ENCODE assay signal across 16 cellular contexts in the genomic region with DNA sequence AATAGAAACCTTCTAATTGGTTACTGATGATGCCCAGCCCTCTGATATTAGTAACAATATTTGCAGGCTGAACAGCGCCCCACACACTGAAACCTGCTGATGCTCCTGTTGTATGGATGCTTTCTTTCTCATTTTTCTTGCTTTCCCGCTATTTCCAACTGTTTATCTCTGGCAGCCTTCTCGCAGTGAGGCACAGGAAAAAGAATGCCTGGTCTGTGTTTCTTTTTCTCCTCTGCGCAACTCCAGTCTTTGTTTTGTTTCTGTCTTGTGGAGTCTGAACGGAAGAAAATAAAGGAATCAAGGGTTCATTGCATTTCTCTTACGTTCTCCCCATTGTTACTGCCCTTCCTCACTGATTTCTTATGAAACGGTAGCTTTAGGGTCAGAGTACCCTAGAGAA.
DNase-seq lines count a peak whose midpoint lies in the region; ATAC-seq and TF ChIP-seq lines count a peak whose summit lies in the region.
"Had no signal": no experiment of that assay in that cellular context is flagged by ENCODE, and none has a peak within 500 bp of the region (broad histone marks: within the 10 kb centered on the region; RNA-seq: fewer than 3 reads in every experiment).

No MANE protein-coding gene starts in this region.

- no peak overlapping the region for H3K9ac ChIP-seq in endodermal cell (ENCODE audit: extremely low read depth, low read length, poor library complexity, severe bottlenecking)
- H3K9ac ChIP-seq: BLaER1 treated with 17β-estradiol and CSF1 and Interleukin-3, amounts not matched to agents 10 nM and 100 nM; KMS-11 had no signal

- 76 to 94% methylated on average over 4 to 7 of the region's 7 CpGs for WGBS in endodermal cell (ENCODE audit: insufficient coverage in 1 of 2, insufficient read length in 1 of 2), 2 experiments

- H3K4me1 ChIP-seq in left ventricle myocardium inferior (no peaks in the 10 kb centered on the region), endodermal cell (ENCODE audit: control insufficient read depth, insufficient read depth, low read length) (no peaks in the 10 kb centered on the region)
- no peaks in the 10 kb centered on the region for H3K4me1 ChIP-seq in CD8-positive, alpha-beta T cell (ENCODE audit: insufficient read depth, low read length)
- H3K4me1 ChIP-seq: BLaER1 treated with 17β-estradiol and CSF1 and Interleukin-3, amounts not matched to agents 10 nM and 100 nM; Peyer's patch had no signal

- H3K27me3 ChIP-seq in left ventricle myocardium inferior (ENCODE audit: low read depth), result no peaks in the 10 kb centered on the region
- no peaks in the 10 kb centered on the region for H3K27me3 ChIP-seq in endodermal cell (ENCODE audit: control insufficient read depth, insufficient read depth, low read length, poor library complexity, severe bottlenecking)
- H3K27me3 ChIP-seq in CD8-positive, alpha-beta T cell (ENCODE audit: insufficient read depth, low read length), result no peaks in the 10 kb centered on the region
- H3K27me3 ChIP-seq: BLaER1 treated with 17β-estradiol and CSF1 and Interleukin-3, amounts not matched to agents 10 nM and 100 nM; MG63; Peyer's patch had no signal

- no peaks in the 10 kb centered on the region for H3K36me3 ChIP-seq in left ventricle myocardium inferior
- no peaks in the 10 kb centered on the region for H3K36me3 ChIP-seq in endodermal cell (ENCODE audit: control insufficient read depth, insufficient read depth, low read length)
- H3K36me3 ChIP-seq in CD8-positive, alpha-beta T cell (ENCODE audit: insufficient read depth, low read length), result no peaks in the 10 kb centered on the region
- H3K36me3 ChIP-seq: BLaER1 treated with 17β-estradiol and CSF1 and Interleukin-3, amounts not matched to agents 10 nM and 100 nM; MG63; Peyer's patch had no signal

- no peak overlapping the region for H3K4me3 Mint-ChIP-seq in endodermal cell
- H3K4me3 Mint-ChIP-seq in nephron progenitor cell, result no peak overlapping the region
- H3K4me3 Mint-ChIP-seq in CD8-positive, alpha-beta T cell, result no peak overlapping the region

- H3K27ac ChIP-seq in left ventricle myocardium inferior (replicated peaks) (peak overlapping the region; percentile 34), endodermal cell (ENCODE audit: low read depth, low read length) (peak overlapping the region; percentile 66)
- no peak overlapping the region for H3K27ac ChIP-seq in CD8-positive, alpha-beta T cell (ENCODE audit: low read depth, low read length)
- H3K27ac ChIP-seq: BLaER1 treated with 17β-estradiol and CSF1 and Interleukin-3, amounts not matched to agents 10 nM and 100 nM; KMS-11; Peyer's patch had no signal

- CTCF ChIA-PET in CD8-positive, alpha-beta T cell (lab: Charles Lee), result no interaction called here

- TF ChIP-seq CTCF in left ventricle myocardium inferior (IDR thresholded peaks at IDR 0.05; ENCODE audit: borderline replicate concordance) (no peak), endodermal cell (conservative IDR thresholded peaks at IDR 0.05) (no peak), nephron progenitor cell (IDR thresholded peaks at IDR 0.05) (no peak)
- TF ChIP-seq CTCF in CD8-positive, alpha-beta T cell (IDR thresholded peaks at IDR 0.05), result no peak

- H3K9me3 ChIP-seq in left ventricle myocardium inferior (replicated peaks) (peaks cover 26% of the 10 kb centered on the region), endodermal cell (ENCODE audit: control insufficient read depth, low read length) (no peaks in the 10 kb centered on the region)
- no peaks in the 10 kb centered on the region for H3K9me3 ChIP-seq in CD8-positive, alpha-beta T cell (ENCODE audit: low read length)
- H3K9me3 ChIP-seq: MG63, Peyer's patch had no signal

- H3K4me1 Mint-ChIP-seq in endodermal cell, result peaks cover 6% of the 10 kb centered on the region
- peaks cover 31% of the 10 kb centered on the region for H3K4me1 Mint-ChIP-seq in nephron progenitor cell
- no peaks in the 10 kb centered on the region for H3K4me1 Mint-ChIP-seq in CD8-positive, alpha-beta T cell (ENCODE audit: low read depth)

- H3K9me3 Mint-ChIP-seq in endodermal cell (peaks cover 16% of the 10 kb centered on the region), nephron progenitor cell (peaks cover 34% of the 10 kb centered on the region)
- H3K9me3 Mint-ChIP-seq in CD8-positive, alpha-beta T cell, result peaks cover 2% of the 10 kb centered on the region

- intact Hi-C loops in left ventricle myocardium inferior (cut with micrococcal nuclease) (no loop called here), Right ventricle myocardium inferior (cut with DNase I) (loop anchor here (10.0 kb wide), 1 partner anchor 955 kb away; no protein-coding TSS in a partner anchor)
- intact Hi-C loops in CD8-positive, alpha-beta T cell (cut with DNase I, micrococcal nuclease), result no loop called here

- H3K4me3 ChIP-seq in left ventricle myocardium inferior (peak overlapping the region; percentile 42), endodermal cell (ENCODE audit: low read length) (no peak overlapping the region)
- H3K4me3 ChIP-seq in CD8-positive, alpha-beta T cell (ENCODE audit: low read depth, low read length), result no peak overlapping the region
- H3K4me3 ChIP-seq: BLaER1 treated with 17β-estradiol and CSF1 and Interleukin-3, amounts not matched to agents 10 nM and 100 nM; MG63 had no signal

- H3K36me3 Mint-ChIP-seq in endodermal cell (ENCODE audit: low read depth), result peaks cover 2% of the 10 kb centered on the region
- H3K36me3 Mint-ChIP-seq in nephron progenitor cell (ENCODE audit: low read depth), result peaks cover 26% of the 10 kb centered on the region
- H3K36me3 Mint-ChIP-seq in CD8-positive, alpha-beta T cell, result no peaks in the 10 kb centered on the region

- no peak for DNase-seq in left ventricle myocardium inferior
- no peak for DNase-seq in Right ventricle myocardium inferior (ENCODE audit: missing footprints)
- DNase-seq in endodermal cell, result no peak
- DNase-seq in nephron progenitor cell, result no peak
- DNase-seq in NCI-H82 treated with DMSO at 0.1 percent for 48 hours (lab: John Stamatoyannopoulos, UW; ENCODE audit: unreplicated experiment), result no peak
- no peak for DNase-seq in NCI-H1417 (lab: John Stamatoyannopoulos, UW)
- no peak for DNase-seq in CD8-positive, alpha-beta T cell
- DNase-seq in NOMO-1 treated with DMSO at 0.1 percent for 48 hours (lab: John Stamatoyannopoulos, UW; ENCODE audit: unreplicated experiment), result no peak
- DNase-seq: EL, MG63, NCI-H1105, NCI-H187, NCI-H446, Peyer's patch had no signal

- ATAC-seq in Right ventricle myocardium inferior, result no peak
- ATAC-seq in CD8-positive, alpha-beta T cell, result no peak

- no peak overlapping the region for H3K27ac Mint-ChIP-seq in endodermal cell
- H3K27ac Mint-ChIP-seq in nephron progenitor cell, result peak overlapping the region; percentile 63
- no peak overlapping the region for H3K27ac Mint-ChIP-seq in CD8-positive, alpha-beta T cell

- POLR2A ChIA-PET in CD8-positive, alpha-beta T cell (lab: Charles Lee), result no interaction called here

- peaks cover 13% of the 10 kb centered on the region for H3K27me3 Mint-ChIP-seq in endodermal cell (ENCODE audit: insufficient read depth)
- no peaks in the 10 kb centered on the region for H3K27me3 Mint-ChIP-seq in nephron progenitor cell (ENCODE audit: low read depth, poor library complexity)
- no peaks in the 10 kb centered on the region for H3K27me3 Mint-ChIP-seq in CD8-positive, alpha-beta T cell (ENCODE audit: low read depth)
